ENCODE assay signal across 12 cellular contexts in genomic region chr3:188052966-188053340, GRCh38.
DNase-seq lines count a peak whose midpoint lies in the region; ATAC-seq and TF ChIP-seq lines count a peak whose summit lies in the region.
"Had no signal": no experiment of that assay in that cellular context is flagged by ENCODE, and none has a peak within 500 bp of the region (broad histone marks: within the 10 kb centered on the region; RNA-seq: fewer than 3 reads in every experiment).

No MANE protein-coding gene starts in this region.

- H3K4me1 Mint-ChIP-seq in osteocyte (ENCODE audit: unreplicated experiment), result peaks cover 41% of the 10 kb centered on the region

- no peaks in the 10 kb centered on the region for H3K36me3 Mint-ChIP-seq in osteocyte (ENCODE audit: unreplicated experiment)

- DNase-seq in heart right ventricle, result no peak
- no peak for DNase-seq in Right ventricle myocardium inferior (ENCODE audit: missing footprints)
- DNase-seq in osteocyte (ENCODE audit: extremely low spot score, unreplicated experiment), result no peak
- DNase-seq in upper lobe of right lung, result no peak
- no peak for DNase-seq in OCI-M1 (lab: John Stamatoyannopoulos, UW)
- DNase-seq in HT-29 (ENCODE audit: low spot score), result no peak
- DNase-seq in NCI-H82 treated with DMSO at 0.1 percent for 48 hours (lab: John Stamatoyannopoulos, UW; ENCODE audit: unreplicated experiment), result no peak
- DNase-seq: Calu3, foreskin fibroblast, NCI-H1930, SIG-M5 had no signal

- TF ChIP-seq CTCF in heart right ventricle (IDR thresholded peaks at IDR 0.05) (no peak), osteocyte (IDR thresholded peaks at IDR 0.05) (no peak), upper lobe of right lung (IDR thresholded peaks at IDR 0.05) (no peak)

- 98% methylated on average over 2 of the region's 2 CpGs for WGBS in heart right ventricle, 2 donors

- H3K4me3 Mint-ChIP-seq in osteocyte (ENCODE audit: unreplicated experiment), result no peak overlapping the region

- H3K27ac Mint-ChIP-seq in osteocyte (ENCODE audit: unreplicated experiment), result peak overlapping the region; percentile 66

- H3K27ac ChIP-seq in heart right ventricle (peak overlapping the region in 9 of 10 donors; percentile 66 to 89 (median 80)), upper lobe of right lung (no peak overlapping the region)

- H3K27me3 ChIP-seq in heart right ventricle, result no peaks in the 10 kb centered on the region
- no peaks in the 10 kb centered on the region for H3K27me3 ChIP-seq in upper lobe of right lung

- intact Hi-C loops in heart right ventricle (cut with DNase I) (loop anchor here in 6 of 10 donors (5.0 to 10.0 kb wide), 8 partner anchors 99 to 1092 kb away; partner anchors contain the start of genes BCL6 (in 4 of the 6) and LPP (in 2 of the 6)), Right ventricle myocardium inferior (cut with DNase I) (loop anchor here (2.0 to 10.0 kb wide), 5 partner anchors 104 to 894 kb away; no protein-coding TSS in a partner anchor), upper lobe of right lung (cut with DNase I) (no loop called here)

- H3K4me1 ChIP-seq in heart right ventricle (peaks cover 6 to 34% (median 21%) of the 10 kb centered on the region in 9 donors), upper lobe of right lung (peaks cover 8% of the 10 kb centered on the region)

- no peaks in the 10 kb centered on the region for H3K9me3 Mint-ChIP-seq in osteocyte (ENCODE audit: unreplicated experiment)

- H3K9me3 ChIP-seq in heart right ventricle (no peaks in the 10 kb centered on the region), upper lobe of right lung (no peaks in the 10 kb centered on the region)

- H3K4me3 ChIP-seq in heart right ventricle (no peak overlapping the region), upper lobe of right lung (no peak overlapping the region)

- no peak for ATAC-seq in heart right ventricle
- ATAC-seq in Right ventricle myocardium inferior, result no peak
- ATAC-seq in esophagus mucosa, result peak; percentile 61
- ATAC-seq in upper lobe of right lung, result peak; percentile 16

- H3K36me3 ChIP-seq in heart right ventricle (no peaks in the 10 kb centered on the region), upper lobe of right lung (no peaks in the 10 kb centered on the region)

- no peaks in the 10 kb centered on the region for H3K27me3 Mint-ChIP-seq in osteocyte (ENCODE audit: unreplicated experiment)

Comparison
In these comparisons a context has a peak if more than half of its experiments do, and no peak if none do; other contexts are left out.
1. ATAC-seq: peak in esophagus mucosa (single experiment) and upper lobe of right lung (single experiment); none in heart right ventricle (0 of 8) and Right ventricle myocardium inferior (single experiment).